Comparison of ENCODE assay signal across 8 cellular contexts in the genomic region with DNA sequence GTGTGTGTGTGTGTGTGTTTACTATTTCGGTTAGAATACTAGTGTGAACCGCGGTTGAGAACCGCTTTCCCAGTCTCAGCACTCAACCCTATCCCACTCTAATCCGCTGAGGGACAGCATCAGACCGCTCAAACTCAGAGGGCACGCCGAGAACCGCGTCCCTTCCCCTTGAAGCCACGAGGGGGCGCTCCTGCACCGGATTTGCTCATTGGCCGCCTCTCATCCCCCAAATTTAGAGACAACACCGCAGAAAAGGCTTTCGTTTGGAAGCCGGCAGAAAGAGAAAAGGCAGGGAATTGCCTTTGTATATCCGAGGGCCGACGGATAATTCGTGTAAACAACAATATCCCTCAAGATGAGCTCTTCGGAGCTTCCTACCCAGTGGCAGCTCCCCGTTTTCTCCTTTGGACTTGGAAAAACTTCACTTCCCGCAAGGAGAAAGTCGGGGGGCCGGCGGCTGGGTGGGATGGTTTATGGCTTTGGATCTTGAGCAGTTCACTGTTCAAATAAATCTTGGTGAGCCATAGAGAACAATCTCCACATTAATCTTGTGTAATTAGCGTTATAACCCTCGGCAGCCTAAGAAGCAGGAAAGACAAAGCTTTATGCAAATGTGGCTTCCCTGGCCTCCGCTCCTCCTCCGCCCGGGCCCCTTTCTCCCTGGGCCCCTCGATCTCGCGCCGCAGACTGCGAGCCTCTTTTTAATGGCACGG.
DNase-seq lines count a peak whose midpoint lies in the region; ATAC-seq and TF ChIP-seq lines count a peak whose summit lies in the region.

No MANE protein-coding gene starts in this region.

- H3K9me3 Mint-ChIP-seq in IgD-negative memory B cell = peaks cover 0 to 5% (median under 1%) of the 10 kb centered on the region in 3 donors
- H3K9me3 Mint-ChIP-seq in activated T-helper 17 cell treated with anti-CD3 and anti-CD28 coated beads, Interleukin-2, amount 50 U/mL, for 72 hours = no peaks in the 10 kb centered on the region
- no peaks in the 10 kb centered on the region for H3K9me3 Mint-ChIP-seq in neural crest cell

- peak; percentile 78 for DNase-seq in DMS79 (lab: John Stamatoyannopoulos, UW)
- DNase-seq in Peyer's patch = peak; percentile 32 to 87 (median 81)
- DNase-seq in fibroblast of the conjunctiva (ENCODE audit: low read depth) = peak; percentile 12
- DNase-seq in neural crest cell (ENCODE audit: low read depth, low spot score) = peak; percentile 89

- peak overlapping the region in 3 of 5 donors; percentile 47 to 57 (median 55) for H3K9ac ChIP-seq in subcutaneous abdominal adipose tissue (ENCODE audit: low read length in 5 of 5)

- no peak for TF ChIP-seq POLR2A in Peyer's patch (IDR thresholded peaks at IDR 0.05)

- peak; percentile 88 for ATAC-seq in GM21717 (IDR thresholded peaks at IDR 0.05; ENCODE audit: unreplicated experiment)
- ATAC-seq in activated T-helper 17 cell treated with anti-CD3 and anti-CD28 coated beads, Interleukin-2, amount 50 U/mL, for 72 hours (replicated peaks) = peak; percentile 73

- TF ChIP-seq CTCF in Peyer's patch (IDR thresholded peaks at IDR 0.05) = peak in 5 of 6 experiments; percentile 43 to 96 (median 94)
- TF ChIP-seq CTCF in neural crest cell (conservative IDR thresholded peaks at IDR 0.05) = peak; percentile 96

- peaks cover 0 to 40% (median 5%) of the 10 kb centered on the region in 4 donors for H3K4me1 ChIP-seq in Peyer's patch
- peaks cover 0 to 40% (median 24%) of the 10 kb centered on the region in 5 donors for H3K4me1 ChIP-seq in subcutaneous abdominal adipose tissue (ENCODE audit: control insufficient read depth in 5 of 5, insufficient read depth in 5 of 5, low read length in 5 of 5)

- H3K9me3 ChIP-seq in Peyer's patch (no peaks in the 10 kb centered on the region), subcutaneous abdominal adipose tissue (ENCODE audit: control insufficient read depth in 5 of 5, low read length in 5 of 5) (no peaks in the 10 kb centered on the region)

- H3K4me1 Mint-ChIP-seq in IgD-negative memory B cell (peaks cover 18 to 36% (median 30%) of the 10 kb centered on the region in 3 donors), neural crest cell (peaks cover 29% of the 10 kb centered on the region)
- H3K4me1 Mint-ChIP-seq in activated T-helper 17 cell treated with anti-CD3 and anti-CD28 coated beads, Interleukin-2, amount 50 U/mL, for 72 hours = peaks cover 18% of the 10 kb centered on the region

- no peaks in the 10 kb centered on the region for H3K36me3 ChIP-seq in Peyer's patch
- no peaks in the 10 kb centered on the region for H3K36me3 ChIP-seq in subcutaneous abdominal adipose tissue (ENCODE audit: control insufficient read depth in 5 of 5, insufficient read depth in 5 of 5, low read length in 5 of 5)

- H3K27ac Mint-ChIP-seq in IgD-negative memory B cell (peak overlapping the region; percentile 10 to 83 (median 71)), neural crest cell (ENCODE audit: unreplicated experiment) (no peak overlapping the region)
- no peak overlapping the region for H3K27ac Mint-ChIP-seq in activated T-helper 17 cell treated with anti-CD3 and anti-CD28 coated beads, Interleukin-2, amount 50 U/mL, for 72 hours

- H3K27me3 ChIP-seq in Peyer's patch (peaks cover 0 to 40% of the 10 kb centered on the region in 2 donors), subcutaneous abdominal adipose tissue (ENCODE audit: control insufficient read depth in 5 of 5, insufficient read depth in 4 of 5, low read length in 5 of 5) (peaks cover 27 to 51% (median 32%) of the 10 kb centered on the region in 5 donors)

- H3K27me3 Mint-ChIP-seq in IgD-negative memory B cell = peaks cover 47% of the 10 kb centered on the region
- peaks cover 48% of the 10 kb centered on the region for H3K27me3 Mint-ChIP-seq in activated T-helper 17 cell treated with anti-CD3 and anti-CD28 coated beads, Interleukin-2, amount 50 U/mL, for 72 hours
- H3K27me3 Mint-ChIP-seq in neural crest cell (ENCODE audit: low read depth) = peaks cover 92% of the 10 kb centered on the region

- peak overlapping the region; percentile 73 to 93 (median 88) for H3K4me3 Mint-ChIP-seq in IgD-negative memory B cell
- H3K4me3 Mint-ChIP-seq in activated T-helper 17 cell treated with anti-CD3 and anti-CD28 coated beads, Interleukin-2, amount 50 U/mL, for 72 hours = peak overlapping the region; percentile 75
- H3K4me3 Mint-ChIP-seq in neural crest cell = peak overlapping the region; percentile 95

- H3K4me3 ChIP-seq in Peyer's patch = peak overlapping the region; percentile 16 to 43 (median 38)
- peak overlapping the region; percentile 64 to 81 (median 65) for H3K4me3 ChIP-seq in subcutaneous abdominal adipose tissue (ENCODE audit: low read depth in 1 of 5, low read length in 5 of 5)

- no peak overlapping the region for H3K27ac ChIP-seq in Peyer's patch
- H3K27ac ChIP-seq in subcutaneous abdominal adipose tissue (ENCODE audit: low read depth, low read length) = no peak overlapping the region

- H3K36me3 Mint-ChIP-seq in IgD-negative memory B cell (no peaks in the 10 kb centered on the region), neural crest cell (ENCODE audit: low read depth) (peaks cover 4% of the 10 kb centered on the region)
- H3K36me3 Mint-ChIP-seq in activated T-helper 17 cell treated with anti-CD3 and anti-CD28 coated beads, Interleukin-2, amount 50 U/mL, for 72 hours (ENCODE audit: low read depth) = no peaks in the 10 kb centered on the region

Comparison
In these comparisons a context has a peak if more than half of its experiments do, and no peak if none do; other contexts are left out.
1. DNase-seq: peak in every context shown above with its lines; median percentile 89 in neural crest cell; 81 in Peyer's patch; 78 in DMS79; 12 in fibroblast of the conjunctiva.
2. H3K27ac Mint-ChIP-seq: peak in IgD-negative memory B cell (3 of 3); none in activated T-helper 17 cell treated with anti-CD3 and anti-CD28 coated beads, Interleukin-2, amount 50 U/mL, for 72 hours (single experiment) and neural crest cell (single experiment).
3. Peak in every context shown above with its lines, with median percentiles within 50 percentile points of each other: H3K4me3 Mint-ChIP-seq.